In the genomic region with DNA sequence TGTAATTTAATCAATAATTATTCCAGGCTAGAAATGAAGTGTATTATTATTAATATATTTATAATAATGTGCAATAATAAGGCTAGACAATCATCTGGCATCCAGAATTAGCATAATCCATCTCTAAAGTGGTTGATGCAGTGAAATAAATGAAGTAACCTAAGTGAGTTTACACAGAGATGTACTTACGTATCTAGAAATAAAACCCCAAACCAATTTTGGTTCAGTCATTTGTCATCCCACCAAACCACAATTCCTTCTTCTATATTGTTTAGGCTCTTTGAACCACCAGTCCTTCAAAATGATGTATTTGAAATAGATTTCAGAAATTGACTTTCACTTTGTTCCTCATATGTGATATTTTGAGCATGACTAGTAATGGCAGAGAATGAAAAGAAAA, we compare ENCODE assay signal across 28 cellular contexts.
"Had no signal": no experiment of that assay in that cellular context is flagged by ENCODE, and none has a peak within 500 bp of the region (broad histone marks: within the 10 kb centered on the region; RNA-seq: fewer than 3 reads in every experiment).

No MANE protein-coding gene starts in this region.

- H3K27me3 Mint-ChIP-seq: progenitor cell of endocrine pancreas; stimulated activated naive B cell treated with anti-CD40 and anti-IgM and Interleukin-4, amounts not matched to agents 10 μg/mL and 1 μg/mL and 100 μg/mL, for 72 hours; stimulated activated naive CD8-positive, alpha-beta T cell treated with anti-CD3 and anti-CD28 coated beads, Interleukin-15, Interleukin-2, amounts not matched to agents 100 ng/mL and 50 ng/mL, for 24 hours had no signal

- H3K9me3 ChIP-seq: ovary, psoas muscle, right lobe of liver, sigmoid colon, stomach, thoracic aorta, thyroid gland, tibial nerve, upper lobe of left lung, vagina had no signal

- H2AFZ ChIP-seq: parathyroid adenoma had no signal

- H3K36me3 ChIP-seq: neural progenitor cell, ovary, right lobe of liver, sigmoid colon, stomach, thoracic aorta, thyroid gland, tibial nerve, upper lobe of left lung, vagina had no signal

- H3K36me3 Mint-ChIP-seq: natural killer cell; stimulated activated effector memory CD8-positive, alpha-beta T cell treated with anti-CD3 and anti-CD28 coated beads, Interleukin-12 subunit alpha, Interleukin-12 subunit beta, amount 100 ng/mL, for 72 hours; stimulated activated naive B cell treated with anti-CD40 and anti-IgM and Interleukin-4, amounts not matched to agents 10 μg/mL and 1 μg/mL and 100 μg/mL, for 72 hours had no signal

- ATAC-seq: natural killer cell; psoas muscle; right cardiac atrium; right lobe of liver; stimulated activated effector memory CD8-positive, alpha-beta T cell treated with anti-CD3 and anti-CD28 coated beads, Interleukin-12 subunit alpha, Interleukin-12 subunit beta, amount 100 ng/mL, for 72 hours; stimulated activated naive B cell treated with anti-CD40 and anti-IgM and Interleukin-4, amounts not matched to agents 10 μg/mL and 1 μg/mL and 100 μg/mL, for 72 hours had no signal

- H3K9ac ChIP-seq: neural progenitor cell, parathyroid adenoma had no signal

- H3K4me3 Mint-ChIP-seq: natural killer cell; nephron; neural progenitor cell; stimulated activated effector memory CD8-positive, alpha-beta T cell treated with anti-CD3 and anti-CD28 coated beads, Interleukin-12 subunit alpha, Interleukin-12 subunit beta, amount 100 ng/mL, for 72 hours; stimulated activated naive B cell treated with anti-CD40 and anti-IgM and Interleukin-4, amounts not matched to agents 10 μg/mL and 1 μg/mL and 100 μg/mL, for 72 hours; stimulated activated naive CD8-positive, alpha-beta T cell treated with anti-CD3 and anti-CD28 coated beads, Interleukin-15, Interleukin-2, amounts not matched to agents 100 ng/mL and 50 ng/mL, for 24 hours had no signal

- FAIRE-seq: small intestine, urothelium cell line had no signal

- H3K4me3 ChIP-seq: neural progenitor cell, ovary, psoas muscle, right lobe of liver, sigmoid colon, stomach, thoracic aorta, thyroid gland, tibial nerve, upper lobe of left lung, vagina had no signal

- H3K4me2 ChIP-seq: neural progenitor cell had no signal

- H3K79me2 ChIP-seq: parathyroid adenoma had no signal

- H3K27ac Mint-ChIP-seq: natural killer cell; neural progenitor cell; progenitor cell of endocrine pancreas; stimulated activated effector memory CD8-positive, alpha-beta T cell treated with anti-CD3 and anti-CD28 coated beads, Interleukin-12 subunit alpha, Interleukin-12 subunit beta, amount 100 ng/mL, for 72 hours; stimulated activated naive B cell treated with anti-CD40 and anti-IgM and Interleukin-4, amounts not matched to agents 10 μg/mL and 1 μg/mL and 100 μg/mL, for 72 hours; stimulated activated naive CD8-positive, alpha-beta T cell treated with anti-CD3 and anti-CD28 coated beads, Interleukin-15, Interleukin-2, amounts not matched to agents 100 ng/mL and 50 ng/mL, for 24 hours had no signal

- H3K27ac ChIP-seq: neural progenitor cell, ovary, parathyroid adenoma, psoas muscle, right lobe of liver, sigmoid colon, stomach, thoracic aorta, thyroid gland, tibial nerve, upper lobe of left lung, vagina had no signal

- H3K4me1 ChIP-seq: parathyroid adenoma, psoas muscle, right lobe of liver, sigmoid colon, stomach, thyroid gland, tibial nerve, upper lobe of left lung, vagina had no signal

- DNase-seq: natural killer cell; occipital lobe; ovary; psoas muscle; right cardiac atrium; right lobe of liver; sigmoid colon; small intestine; stimulated activated CD4-positive, alpha-beta T cell treated with anti-CD3 and anti-CD28 coated beads, Interleukin-15, amount 100 ng/mL, for 24 hours; stimulated activated CD4-positive, alpha-beta T cell treated with anti-CD3 and anti-CD28 coated beads, Interleukin-2, amount 100 ng/mL, for 24 hours; stimulated activated CD4-positive, alpha-beta T cell treated with anti-CD3 and anti-CD28 coated beads, Interleukin-2, amount 100 ng/mL, for 48 hours; stimulated activated CD4-positive, alpha-beta T cell treated with anti-CD3 and anti-CD28 coated beads, Interleukin-4, amount 100 ng/mL, for 24 hours; stimulated activated naive B cell treated with anti-CD40 and anti-IgM and Interleukin-4, amounts not matched to agents 10 μg/mL and 1 μg/mL and 100 μg/mL, for 72 hours; stimulated activated naive CD4-positive, alpha-beta T cell treated with Interleukin-2 at 50 U/mL for 16 hours; stomach; thyroid gland; trophoblast cell; upper lobe of left lung had no signal

- H3K27me3 ChIP-seq: neural progenitor cell, right lobe of liver, sigmoid colon, thyroid gland, tibial nerve, upper lobe of left lung, vagina had no signal

- H3K4me1 Mint-ChIP-seq: natural killer cell; stimulated activated effector memory CD8-positive, alpha-beta T cell treated with anti-CD3 and anti-CD28 coated beads, Interleukin-12 subunit alpha, Interleukin-12 subunit beta, amount 100 ng/mL, for 72 hours; stimulated activated naive B cell treated with anti-CD40 and anti-IgM and Interleukin-4, amounts not matched to agents 10 μg/mL and 1 μg/mL and 100 μg/mL, for 72 hours had no signal
